ENCODE assay signal across 9 cellular contexts in genomic region chr6:132190097-132190814, GRCh38.
DNase-seq lines count a peak whose midpoint lies in the region; ATAC-seq and TF ChIP-seq lines count a peak whose summit lies in the region.
"Had no signal": no experiment of that assay in that cellular context is flagged by ENCODE, and none has a peak within 500 bp of the region (broad histone marks: within the 10 kb centered on the region; RNA-seq: fewer than 3 reads in every experiment).

No MANE protein-coding gene starts in this region.

- TF ChIP-seq CTCF in GM10248 (IDR thresholded peaks at IDR 0.05; ENCODE audit: control extremely low read depth, extremely low read depth, low read depth, missing control alignments) (no peak), HFF-Myc (IDR thresholded peaks at IDR 0.05; ENCODE audit: low read depth, low read length, missing control alignments) (no peak), ovary (IDR thresholded peaks at IDR 0.05) (no peak)

- H3K36me3 ChIP-seq in ovary, result no peaks in the 10 kb centered on the region

- TF ChIP-seq EP300 in ovary (IDR thresholded peaks at IDR 0.05), result no peak

- no peaks in the 10 kb centered on the region for H3K27me3 ChIP-seq in ovary

- CTCF ChIA-PET in GM10248 (lab: Yijun Ruan, JAX), result no interaction called here

- no peaks in the 10 kb centered on the region for H3K9me3 ChIP-seq in ovary

- 39 to 52% (median 43%) methylated on average over 4 of the region's 4 CpGs for WGBS in ovary, 3 donors

- H3K4me3 ChIP-seq in HFF-Myc (replicated peaks; ENCODE audit: low read depth, low read length), result no peak overlapping the region
- no peak overlapping the region for H3K4me3 ChIP-seq in ovary
- H3K4me3 ChIP-seq: skin epidermis had no signal

- intact Hi-C loops in ovary (cut with DNase I), result no loop called here

- peak; percentile 20 for DNase-seq in GM10248 (ENCODE audit: extremely low spot score)
- peak; percentile 86 for DNase-seq in HFF-Myc (ENCODE audit: extremely low read depth, low read depth)
- DNase-seq in RKO (ENCODE audit: low spot score), result peak; percentile 27
- peak; percentile 58 for DNase-seq in iris pigment epithelial cell (ENCODE audit: low read depth)
- DNase-seq in NCI-H2081 treated with DMSO at 0.1 percent for 48 hours (lab: John Stamatoyannopoulos, UW), result no peak
- no peak for DNase-seq in activated CD4-positive, alpha-beta T cell treated with anti-CD3 and anti-CD28 coated beads, Interleukin-2, amount 50 U/mL, for 1 hour
- DNase-seq in ovary, result no peak

- no peak for TF ChIP-seq POLR2A in ovary (IDR thresholded peaks at IDR 0.05)

- no peak overlapping the region for H3K27ac ChIP-seq in ovary

- ATAC-seq in HG03139 (IDR thresholded peaks at IDR 0.05; ENCODE audit: unreplicated experiment), result no peak

- POLR2A ChIA-PET in GM10248 (lab: Yijun Ruan, JAX), result no interaction called here

- no peaks in the 10 kb centered on the region for H3K4me1 ChIP-seq in ovary (ENCODE audit: insufficient read depth)

Comparison
In these comparisons a context has a peak if more than half of its experiments do, and no peak if none do; other contexts are left out.
1. DNase-seq: peak in GM10248 (single experiment), HFF-Myc (single experiment), RKO (single experiment) and iris pigment epithelial cell (single experiment); none in NCI-H2081 treated with DMSO at 0.1 percent for 48 hours (single experiment), activated CD4-positive, alpha-beta T cell treated with anti-CD3 and anti-CD28 coated beads, Interleukin-2, amount 50 U/mL, for 1 hour (single experiment) and ovary (0 of 5).